Comparison of ENCODE assay signal across 1 cellular context in the genomic region with DNA sequence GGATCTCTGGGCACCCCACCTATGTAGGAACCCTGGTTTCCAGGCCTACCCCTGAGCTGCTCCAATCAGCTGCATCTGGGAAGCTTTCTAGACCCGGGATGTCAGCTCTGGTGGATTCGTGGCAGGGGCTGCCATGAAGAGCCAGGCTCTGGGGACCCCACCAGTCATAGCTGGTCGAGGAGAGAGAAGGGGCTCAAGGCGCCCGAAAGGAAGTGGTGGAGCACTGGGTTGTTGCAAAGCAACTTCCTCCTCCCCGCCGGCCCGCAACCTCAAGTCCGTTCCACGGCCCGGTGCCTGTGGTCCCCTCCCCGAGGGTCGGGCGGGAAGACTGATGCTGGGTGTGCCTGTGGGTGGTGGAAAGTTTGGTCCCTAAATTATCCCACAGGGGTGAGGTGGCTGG.
TF ChIP-seq lines count a peak whose summit lies in the region.

No MANE protein-coding gene starts in this region.

TF ChIP-seq in GM12878, 131 proteins besides CTCF, POLR2A, EP300 and RAD21:
- TF ChIP-seq GATAD2B (conservative IDR thresholded peaks at IDR 0.05; ENCODE audit: low read depth) (0 out of 2 replicates have a peak, but pooled peaks have one; percentile 26), HDGF (IDR thresholded peaks at IDR 0.05) (no peak), RUNX3 (IDR thresholded peaks at IDR 0.05; ENCODE audit: low read length) (peak; percentile 11; the same call in 1 of the 2 replicates)
